Comparison of ENCODE assay signal across 8 cellular contexts in the genomic region with DNA sequence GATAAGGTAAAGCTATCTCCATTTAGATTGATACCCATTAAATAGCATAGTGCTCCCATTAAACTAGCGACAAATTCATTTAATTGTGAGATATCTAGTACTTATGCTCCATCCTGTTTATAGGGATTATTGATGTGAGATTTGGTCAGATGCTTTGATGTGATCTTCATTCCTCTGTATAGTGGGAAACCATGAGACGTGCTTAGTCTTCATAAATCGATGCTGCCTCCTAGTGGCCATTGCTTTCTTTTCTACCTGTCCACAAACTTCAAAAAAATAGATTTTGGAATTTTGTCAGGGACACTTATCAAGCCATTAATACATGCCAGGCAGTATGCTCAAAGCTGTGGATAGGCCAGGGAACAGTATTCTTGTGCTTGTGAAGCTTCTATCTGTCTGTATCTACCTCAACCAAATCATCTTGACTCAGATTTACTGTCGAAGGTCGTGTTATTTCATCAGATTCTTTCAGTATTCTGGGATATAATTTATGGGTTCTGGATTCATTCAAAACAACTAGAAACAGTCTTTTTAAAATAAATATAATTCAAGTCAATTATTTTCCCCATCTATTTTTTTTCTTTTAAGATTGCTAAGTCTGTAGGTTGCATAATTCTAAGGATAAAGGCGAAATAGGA. TPM values are rescaled to one million over a fixed set of nuclear protein-coding genes. Genes with fewer than 3 reads are reported as not detected.
DNase-seq lines count a peak whose midpoint lies in the region; ATAC-seq, FAIRE-seq and TF ChIP-seq lines count a peak whose summit lies in the region.

No MANE protein-coding gene starts in this region.

- WGBS in thyroid gland, 2 donors: 54 to 57% methylated on average over 6 of the region's 6 CpGs

- no peaks in the 10 kb centered on the region for H3K4me1 ChIP-seq in thyroid gland

- peak; percentile 71 for TF ChIP-seq CTCF in WERI-Rb-1 (IDR thresholded peaks at IDR 0.05; ENCODE audit: low read depth, low read length)
- TF ChIP-seq CTCF in thyroid gland (IDR thresholded peaks at IDR 0.05): peak; percentile 50 to 74 (median 62)

- no peak for TF ChIP-seq POLR2A in thyroid gland (IDR thresholded peaks at IDR 0.05)

- H3K27ac ChIP-seq in WERI-Rb-1: no peak overlapping the region
- H3K27ac ChIP-seq in thyroid gland: no peak overlapping the region

- ATAC-seq in GM18867 (IDR thresholded peaks at IDR 0.05; ENCODE audit: unreplicated experiment): peak; percentile 76
- peak; percentile 59 for ATAC-seq in HG03060 (IDR thresholded peaks at IDR 0.05; ENCODE audit: low read depth, unreplicated experiment)

- FAIRE-seq in endometrium (lab: Jason Lieb, UNC): peak; percentile 57

- peak; percentile 64 for DNase-seq in CD1c-positive myeloid dendritic cell (ENCODE audit: extremely low spot score)
- DNase-seq in NCI-H2107 (lab: John Stamatoyannopoulos, UW): peak; percentile 24
- peak; percentile 51 for DNase-seq in WERI-Rb-1
- DNase-seq in mucosa of gallbladder (ENCODE audit: low spot score): peak; percentile 64
- DNase-seq in thyroid gland: peak; percentile 70 to 72

- H3K4me3 ChIP-seq in WERI-Rb-1 (ENCODE audit: low read depth, low read length) (no peak overlapping the region), thyroid gland (replicated peaks in 1 of 3) (no peak overlapping the region)

- H3K36me3 ChIP-seq in WERI-Rb-1 (peaks cover 6% of the 10 kb centered on the region), thyroid gland (peaks cover 2 to 9% of the 10 kb centered on the region in 2 donors)

- H3K27me3 ChIP-seq in WERI-Rb-1 (ENCODE audit: insufficient read depth, low read depth, severe bottlenecking) (no peaks in the 10 kb centered on the region), thyroid gland (no peaks in the 10 kb centered on the region)

- intact Hi-C loops in thyroid gland (cut with DNase I): no loop called here

- H3K9me3 ChIP-seq in WERI-Rb-1 (ENCODE audit: severe bottlenecking) (no peaks in the 10 kb centered on the region), thyroid gland (no peaks in the 10 kb centered on the region)

RNA-seq across cellular contexts. Expression of a gene that starts 12.0 kb away (rescaled TPM):
- total RNA-seq in mucosa of gallbladder: 20.0 TPM
- total RNA-seq in thyroid gland: 10 to 100 TPM; 28.2 to 42.9 (median 37.3) TPM

RNA-seq across cellular contexts. Expression of a gene that starts 28.5 kb away (rescaled TPM):
- total RNA-seq in mucosa of gallbladder (not detected), thyroid gland (1 to 10 TPM; 3.3 to 8.2 (median 5.1) TPM)
